In genomic region chr1:25506566-25507463, GRCh38 we compare ENCODE assay signal across 7 cellular contexts. TPM values are rescaled to one million over a fixed set of nuclear protein-coding genes. Genes with fewer than 3 reads are reported as not detected.
DNase-seq lines count a peak whose midpoint lies in the region; ATAC-seq and TF ChIP-seq lines count a peak whose summit lies in the region.
"Not testable (repeated sequence)": the region's sequence is repeated elsewhere in the genome, so short reads cannot be mapped to it uniquely, and the experiment has no call there.

No MANE protein-coding gene starts in this region.

- not testable (repeated sequence) for BruUV-seq in Calu3 (replicated peaks; lab: Mats Ljungman, UMichigan)

- not testable (repeated sequence) for H3K27me3 Mint-ChIP-seq in Calu3 (ENCODE audit: unreplicated experiment); T-helper 1 cell treated with Interleukin-12 subunit alpha and Interleukin-12 subunit beta and Interleukin-4 antibody, amounts not matched to agents 30 μg/mL and 1 μg/mL, for 36 hours (ENCODE audit: low read depth); activated naive CD8-positive, alpha-beta T cell treated with anti-CD3 and anti-CD28 coated beads for 36 hours; progenitor cell of endocrine pancreas

- not testable (repeated sequence) for H3K9me3 ChIP-seq in cardiac muscle cell (ENCODE audit: low read depth); lower lobe of right lung

- H3K9me3 Mint-ChIP-seq in Calu3 (ENCODE audit: low read depth, unreplicated experiment); T-helper 1 cell treated with Interleukin-12 subunit alpha and Interleukin-12 subunit beta and Interleukin-4 antibody, amounts not matched to agents 30 μg/mL and 1 μg/mL, for 36 hours; activated naive CD8-positive, alpha-beta T cell treated with anti-CD3 and anti-CD28 coated beads for 36 hours; progenitor cell of endocrine pancreas (ENCODE audit: low read depth): not testable (repeated sequence)

- H3K27ac ChIP-seq in cardiac muscle cell: peak overlapping the region; percentile 34
- H3K27ac ChIP-seq in lower lobe of right lung: not testable (repeated sequence)

- intact Hi-C loops in Calu3 (cut with micrococcal nuclease; ENCODE audit: unreplicated experiment); lower lobe of right lung (cut with DNase I): not testable (repeated sequence)

- peak overlapping the region; percentile 8 for H3K4me3 ChIP-seq in cardiac muscle cell
- peak overlapping the region; percentile 12 for H3K4me3 ChIP-seq in lower lobe of right lung

- H3K4me3 Mint-ChIP-seq in Calu3 (ENCODE audit: low read depth, unreplicated experiment) (peak overlapping the region; percentile 65), progenitor cell of endocrine pancreas (ENCODE audit: low read depth) (peak overlapping the region; percentile 73)
- H3K4me3 Mint-ChIP-seq in T-helper 1 cell treated with Interleukin-12 subunit alpha and Interleukin-12 subunit beta and Interleukin-4 antibody, amounts not matched to agents 30 μg/mL and 1 μg/mL, for 36 hours: peak overlapping the region; percentile 48
- peak overlapping the region; percentile 56 for H3K4me3 Mint-ChIP-seq in activated naive CD8-positive, alpha-beta T cell treated with anti-CD3 and anti-CD28 coated beads for 36 hours

- not testable (repeated sequence) for H3K36me3 Mint-ChIP-seq in Calu3 (ENCODE audit: insufficient read depth, unreplicated experiment); T-helper 1 cell treated with Interleukin-12 subunit alpha and Interleukin-12 subunit beta and Interleukin-4 antibody, amounts not matched to agents 30 μg/mL and 1 μg/mL, for 36 hours (ENCODE audit: low read depth); activated naive CD8-positive, alpha-beta T cell treated with anti-CD3 and anti-CD28 coated beads for 36 hours; progenitor cell of endocrine pancreas (ENCODE audit: insufficient read depth)

- CTCF ChIA-PET in Calu3 (lab: Charles Lee): interaction anchor here (0.7 kb wide), 1 partner anchor 60 kb away, joined by 3 read pairs; no protein-coding TSS in a partner anchor

- H3K27ac Mint-ChIP-seq in Calu3 (ENCODE audit: unreplicated experiment): peak overlapping the region; percentile 54
- peak overlapping the region; percentile 19 for H3K27ac Mint-ChIP-seq in T-helper 1 cell treated with Interleukin-12 subunit alpha and Interleukin-12 subunit beta and Interleukin-4 antibody, amounts not matched to agents 30 μg/mL and 1 μg/mL, for 36 hours
- peak overlapping the region; percentile 11 for H3K27ac Mint-ChIP-seq in activated naive CD8-positive, alpha-beta T cell treated with anti-CD3 and anti-CD28 coated beads for 36 hours
- peak overlapping the region; percentile 94 for H3K27ac Mint-ChIP-seq in progenitor cell of endocrine pancreas

- H3K27me3 ChIP-seq in cardiac muscle cell; lower lobe of right lung (ENCODE audit: low read depth): not testable (repeated sequence)

- H3K36me3 ChIP-seq in cardiac muscle cell, lower lobe of right lung: not testable (repeated sequence)

- not testable (repeated sequence) for ATAC-seq in lower lobe of right lung

- H3K4me1 ChIP-seq in cardiac muscle cell (ENCODE audit: low read depth); lower lobe of right lung: not testable (repeated sequence)

- H3K4me1 Mint-ChIP-seq in Calu3 (ENCODE audit: low read depth, unreplicated experiment); T-helper 1 cell treated with Interleukin-12 subunit alpha and Interleukin-12 subunit beta and Interleukin-4 antibody, amounts not matched to agents 30 μg/mL and 1 μg/mL, for 36 hours (ENCODE audit: low read depth); progenitor cell of endocrine pancreas (ENCODE audit: low read depth): not testable (repeated sequence)
- H3K4me1 Mint-ChIP-seq in activated naive CD8-positive, alpha-beta T cell treated with anti-CD3 and anti-CD28 coated beads for 36 hours: peaks cover 19% of the 10 kb centered on the region

- not testable (repeated sequence) for TF ChIP-seq CTCF in Calu3 (IDR thresholded peaks at IDR 0.05; ENCODE audit: unreplicated experiment); cardiac muscle cell (IDR thresholded peaks at IDR 0.05; ENCODE audit: low read depth, low read length); lower lobe of right lung (IDR thresholded peaks at IDR 0.05); progenitor cell of endocrine pancreas (IDR thresholded peaks at IDR 0.05; ENCODE audit: unreplicated experiment)

- DNase-seq in Calu3; activated naive CD8-positive, alpha-beta T cell treated with anti-CD3 and anti-CD28 coated beads for 36 hours; cardiac muscle cell (ENCODE audit: low read depth in 1 of 2, low spot score in 1 of 2); lower lobe of right lung; progenitor cell of endocrine pancreas (ENCODE audit: low spot score, unreplicated experiment): not testable (repeated sequence)
- peak; percentile 51 for DNase-seq in activated T-cell treated with anti-CD3 and anti-CD28 coated beads, Interleukin-2, amount 50 U/mL, for 1 hour

RNA-seq across cellular contexts. Expression of gene LDLRAP1, which starts 36.6 kb away (rescaled TPM):
- total RNA-seq in Calu3 (2022): 8.3 and 12.2 TPM in 2 replicates
- 10 to 100 TPM; 14.3 to 17.4 TPM for total RNA-seq in activated naive CD8-positive, alpha-beta T cell treated with anti-CD3 and anti-CD28 coated beads for 36 hours
- 15.8 and 16.4 TPM in 2 replicates for total RNA-seq in cardiac muscle cell
- 12.2 and 21.8 TPM in 2 replicates for polyA plus RNA-seq in cardiac muscle cell
- 30.3 TPM for total RNA-seq in lower lobe of right lung
- 12.7 and 13.3 TPM in 2 replicates for total RNA-seq in progenitor cell of endocrine pancreas

Comparison
In these comparisons a context has a peak if more than half of its experiments do, and no peak if none do; other contexts are left out.
1. H3K27ac Mint-ChIP-seq: peak in every context shown above with its lines; median percentile 94 in progenitor cell of endocrine pancreas; 54 in Calu3; 19 in T-helper 1 cell treated with Interleukin-12 subunit alpha and Interleukin-12 subunit beta and Interleukin-4 antibody, amounts not matched to agents 30 μg/mL and 1 μg/mL, for 36 hours; 11 in activated naive CD8-positive, alpha-beta T cell treated with anti-CD3 and anti-CD28 coated beads for 36 hours.